34 cellular contexts compared by ENCODE assay signal in genomic region chr14:27012641-27013040, GRCh38.
"Had no signal": no experiment of that assay in that cellular context is flagged by ENCODE, and none has a peak within 500 bp of the region (broad histone marks: within the 10 kb centered on the region; RNA-seq: fewer than 3 reads in every experiment).

No MANE protein-coding gene starts in this region.

- DNase-seq: Karpas-422, Kasumi-1, MG63, MM.1S, MV-4-11, NCI-H1048, NCI-H1092, NCI-H1092 treated with DMSO at 0.1 percent for 48 hours, NCI-H1105, NCI-H1105 treated with DMSO at 0.1 percent for 48 hours, NCI-H1417 treated with DMSO at 0.1 percent for 48 hours, NCI-H1436, NCI-H1436 treated with DMSO at 0.1 percent for 48 hours, NCI-H146, NCI-H1694, NCI-H1694 treated with DMSO at 0.1 percent for 48 hours, NCI-H187, NCI-H187 treated with DMSO at 0.1 percent for 48 hours, NCI-H1930, NCI-H2029, NCI-H2029 treated with DMSO at 0.1 percent for 48 hours, NCI-H2081, NCI-H2081 treated with DMSO at 0.1 percent for 48 hours, NCI-H2107, NCI-H2171, NCI-H2171 treated with DMSO at 0.1 percent for 48 hours, NCI-H2227 treated with DMSO at 0.1 percent for 48 hours, NCI-H226, NCI-H345, NCI-H446, NCI-H446 treated with DMSO at 0.1 percent for 48 hours, NCI-H510A, NCI-H510A treated with DMSO at 0.1 percent for 48 hours, NCI-H524 had no signal
